ENCODE assay signal across 16 cellular contexts in the genomic region with DNA sequence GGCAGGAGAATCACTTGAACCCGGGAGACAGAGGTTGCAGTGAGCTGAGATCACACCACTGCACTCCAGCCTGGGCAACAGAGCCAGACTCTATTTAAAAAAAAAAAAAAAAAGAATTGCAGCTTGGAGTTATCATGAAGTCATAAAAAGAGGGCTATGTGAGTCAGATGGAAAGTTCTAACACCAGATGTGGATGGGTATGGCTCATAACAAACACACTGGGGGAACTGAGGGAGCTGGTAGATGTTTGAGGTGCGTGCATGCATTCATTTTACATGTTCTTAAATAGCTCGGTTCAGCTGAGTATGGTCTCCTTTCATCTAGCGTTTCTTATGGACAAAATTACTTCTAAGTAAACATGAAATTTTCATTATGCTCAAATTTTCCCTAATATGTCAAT. TPM values are rescaled to one million over a fixed set of nuclear protein-coding genes. Genes with fewer than 3 reads are reported as not detected.
DNase-seq lines count a peak whose midpoint lies in the region; ATAC-seq lines count a peak whose summit lies in the region.
"Had no signal": no experiment of that assay in that cellular context is flagged by ENCODE, and none has a peak within 500 bp of the region (broad histone marks: within the 10 kb centered on the region; RNA-seq: fewer than 3 reads in every experiment).

No MANE protein-coding gene starts in this region.

- H3K27me3 ChIP-seq in right cardiac atrium (ENCODE audit: control insufficient read depth, insufficient read depth): no peaks in the 10 kb centered on the region
- H3K27me3 ChIP-seq: MG63 had no signal

- DNase-seq in stimulated activated CD4-positive, alpha-beta T cell treated with anti-CD3 and anti-CD28 coated beads, Interleukin-1b, Interleukin-23, amount 100 ng/mL, for 48 hours: peak; percentile 10
- no peak for DNase-seq in stimulated activated CD4-positive, alpha-beta T cell treated with anti-CD3 and anti-CD28 coated beads, Interleukin-4, amount 100 ng/mL, for 24 hours
- DNase-seq in right cardiac atrium (no peak), T-cell (no peak), NCI-H345 (lab: John Stamatoyannopoulos, UW) (no peak)
- DNase-seq: C1 segment of cervical spinal cord, MG63, NCI-H1105, NCI-H1694 treated with DMSO at 0.1 percent for 48 hours, NCI-H446 treated with DMSO at 0.1 percent for 48 hours, NCI-H774, PC-9 had no signal

- peak overlapping the region; percentile 58 for H3K27ac Mint-ChIP-seq in activated T-helper 17 cell treated with anti-CD3 and anti-CD28 coated beads, Interleukin-2, amount 50 U/mL, for 72 hours
- no peak overlapping the region for H3K27ac Mint-ChIP-seq in T-cell

- ATAC-seq in GM18502 (IDR thresholded peaks at IDR 0.05; ENCODE audit: poor library complexity, unreplicated experiment) (peak; percentile 45), right cardiac atrium (no peak), T-cell (replicated peaks in 1 of 4) (no peak)
- peak; percentile 96 for ATAC-seq in activated T-helper 17 cell treated with anti-CD3 and anti-CD28 coated beads, Interleukin-2, amount 50 U/mL, for 72 hours (replicated peaks)
- ATAC-seq: HepG2 had no signal

- H3K27ac ChIP-seq in right cardiac atrium (ENCODE audit: low read length): no peak overlapping the region
- H3K27ac ChIP-seq: PC-9, SK-N-MC had no signal

- POLR2A ChIA-PET in T-cell (lab: Charles Lee): no interaction called here

- no peaks in the 10 kb centered on the region for H3K4me1 ChIP-seq in right cardiac atrium (ENCODE audit: control insufficient read depth, insufficient read depth, low read length)

- H3K4me1 Mint-ChIP-seq in activated T-helper 17 cell treated with anti-CD3 and anti-CD28 coated beads, Interleukin-2, amount 50 U/mL, for 72 hours: peaks cover 4% of the 10 kb centered on the region
- H3K4me1 Mint-ChIP-seq in T-cell: peaks cover 0 to 15% (median 2%) of the 10 kb centered on the region in 3 donors

- H3K9me3 Mint-ChIP-seq in activated T-helper 17 cell treated with anti-CD3 and anti-CD28 coated beads, Interleukin-2, amount 50 U/mL, for 72 hours: no peaks in the 10 kb centered on the region
- H3K9me3 Mint-ChIP-seq in T-cell: no peaks in the 10 kb centered on the region

- no peaks in the 10 kb centered on the region for H3K27me3 Mint-ChIP-seq in activated T-helper 17 cell treated with anti-CD3 and anti-CD28 coated beads, Interleukin-2, amount 50 U/mL, for 72 hours
- H3K27me3 Mint-ChIP-seq in T-cell: no peaks in the 10 kb centered on the region

- peaks cover 72% of the 10 kb centered on the region for H3K36me3 Mint-ChIP-seq in activated T-helper 17 cell treated with anti-CD3 and anti-CD28 coated beads, Interleukin-2, amount 50 U/mL, for 72 hours (ENCODE audit: low read depth)
- peaks cover 29% of the 10 kb centered on the region for H3K36me3 Mint-ChIP-seq in T-cell

- intact Hi-C loops in right cardiac atrium (cut with DNase I): no loop called here

- CTCF ChIA-PET in T-cell (lab: Charles Lee): interaction anchor here in 1 of 2 donors (0.7 kb wide), 1 partner anchor 8 kb away, joined by 4 read pairs; no protein-coding TSS in a partner anchor

- no peaks in the 10 kb centered on the region for H3K9me3 ChIP-seq in right cardiac atrium (ENCODE audit: control insufficient read depth, low read length)
- H3K9me3 ChIP-seq: MG63 had no signal

- H3K4me3 ChIP-seq in right cardiac atrium (ENCODE audit: low read length): no peak overlapping the region
- H3K4me3 ChIP-seq: MG63, PC-9, SK-N-MC had no signal

- peak overlapping the region; percentile 40 for H3K4me3 Mint-ChIP-seq in activated T-helper 17 cell treated with anti-CD3 and anti-CD28 coated beads, Interleukin-2, amount 50 U/mL, for 72 hours
- H3K4me3 Mint-ChIP-seq in T-cell: no peak overlapping the region

- WGBS in right cardiac atrium: 97% methylated on average over 4 of the region's 4 CpGs

RNA-seq across cellular contexts. Expression of a gene that starts 11.7 kb away (rescaled TPM):
- 10 to 100 TPM; 25.7 to 29.2 TPM for total RNA-seq in activated T-helper 17 cell treated with anti-CD3 and anti-CD28 coated beads, Interleukin-2, amount 50 U/mL, for 72 hours
- total RNA-seq in right cardiac atrium (10 to 100 TPM; 19.4 to 22.6 (median 21.0) TPM), T-cell (10 to 100 TPM; 34.7 to 45.8 (median 43.6) TPM)
- 14.7 TPM for polyA plus RNA-seq in right cardiac atrium

RNA-seq across cellular contexts. Expression of a gene that starts 38.5 kb away (rescaled TPM):
- not detected for total RNA-seq in activated T-helper 17 cell treated with anti-CD3 and anti-CD28 coated beads, Interleukin-2, amount 50 U/mL, for 72 hours
- total RNA-seq in right cardiac atrium (under 1 TPM; 0.23 to 0.50 (median 0.33) TPM), T-cell (not detected)
- polyA plus RNA-seq in right cardiac atrium: 0.66 TPM
- total RNA-seq: HepG2, PC-9 had no signal

RNA-seq across cellular contexts. Expression of a gene that starts 57.8 kb away (rescaled TPM):
- total RNA-seq in activated T-helper 17 cell treated with anti-CD3 and anti-CD28 coated beads, Interleukin-2, amount 50 U/mL, for 72 hours: 10 to 100 TPM; 18.6 to 28.1 TPM
- total RNA-seq in right cardiac atrium: under 1 TPM; 0.31 to 0.85 (median 0.58) TPM
- polyA plus RNA-seq in right cardiac atrium: 0.38 TPM
- total RNA-seq in T-cell: under 1 TPM; 0.42 to 0.95 (median 0.85) TPM

Comparison
In these comparisons a context has a peak if more than half of its experiments do, and no peak if none do; other contexts are left out.
1. ATAC-seq: peak in GM18502 (single experiment) and activated T-helper 17 cell treated with anti-CD3 and anti-CD28 coated beads, Interleukin-2, amount 50 U/mL, for 72 hours (single experiment); none in right cardiac atrium (0 of 2) and T-cell (0 of 4).
2. RNA of a gene that starts 57.8 kb away (total RNA-seq): 18.6 to 28.1 TPM in activated T-helper 17 cell treated with anti-CD3 and anti-CD28 coated beads, Interleukin-2, amount 50 U/mL, for 72 hours; 0.42 to 0.95 TPM in T-cell and 0.31 to 0.85 TPM in right cardiac atrium; every median in the first group is over 10 times any median in the second.